ENCODE assay signal across 8 cellular contexts in genomic region chr6:53361549-53362031, GRCh38. TPM values are rescaled to one million over a fixed set of nuclear protein-coding genes. Genes with fewer than 3 reads are reported as not detected.
DNase-seq lines count a peak whose midpoint lies in the region; ATAC-seq and TF ChIP-seq lines count a peak whose summit lies in the region.

No MANE protein-coding gene starts in this region.

- peaks cover 41% of the 10 kb centered on the region for H3K4me1 Mint-ChIP-seq in activated T-cell treated with anti-CD3 and anti-CD28 coated beads, Interleukin-2, amount 50 U/mL, for 72 hours (ENCODE audit: low read depth)
- H3K4me1 Mint-ChIP-seq in memory B cell = peaks cover 31% of the 10 kb centered on the region

- no peak overlapping the region for H3K4me3 ChIP-seq in KMS-11 (IDR thresholded peaks at IDR 0.05; ENCODE audit: insufficient read depth, low read depth, low read length)
- H3K4me3 ChIP-seq in colonic mucosa = no peak overlapping the region
- no peak overlapping the region for H3K4me3 ChIP-seq in stomach

- no peak for TF ChIP-seq EP300 in stomach (IDR thresholded peaks at IDR 0.05)

- 47 to 52% (median 49%) methylated on average over 4 of the region's 4 CpGs for WGBS in stomach, 5 donors

- H3K9me3 ChIP-seq in colonic mucosa (no peaks in the 10 kb centered on the region), stomach (peaks cover 0 to 6% (median 0%) of the 10 kb centered on the region in 4 donors)

- no peaks in the 10 kb centered on the region for H3K36me3 Mint-ChIP-seq in activated T-cell treated with anti-CD3 and anti-CD28 coated beads, Interleukin-2, amount 50 U/mL, for 72 hours (ENCODE audit: insufficient read depth in 2 of 2)
- peaks cover 2% of the 10 kb centered on the region for H3K36me3 Mint-ChIP-seq in memory B cell

- DNase-seq in EH (ENCODE audit: low read depth) (peak; percentile 77), memory B cell (ENCODE audit: low spot score in 2 of 2) (no peak), colonic mucosa (no peak), HuH-7.5 (ENCODE audit: low spot score) (no peak), stomach (no peak), NCI-H1930 (lab: John Stamatoyannopoulos, UW) (no peak)
- peak; percentile 60 for DNase-seq in activated T-cell treated with anti-CD3 and anti-CD28 coated beads, Interleukin-2, amount 50 U/mL, for 72 hours

- H2AFZ ChIP-seq in KMS-11 (ENCODE audit: low read depth) = peak overlapping the region; percentile 10; the same call in 1 of the 2 replicates

- peak overlapping the region; percentile 73 to 95 for H3K4me3 Mint-ChIP-seq in activated T-cell treated with anti-CD3 and anti-CD28 coated beads, Interleukin-2, amount 50 U/mL, for 72 hours
- H3K4me3 Mint-ChIP-seq in memory B cell = no peak overlapping the region

- H3K79me2 ChIP-seq in KMS-11 (ENCODE audit: insufficient read depth, low read depth) = no peaks in the 10 kb centered on the region

- peak overlapping the region; percentile 67 for H3K27ac ChIP-seq in KMS-11
- H3K27ac ChIP-seq in colonic mucosa = no peak overlapping the region
- no peak overlapping the region for H3K27ac ChIP-seq in stomach

- peak overlapping the region; percentile 34; the same call in 1 of the 2 replicates for H3K4me2 ChIP-seq in KMS-11

- TF ChIP-seq CTCF in KMS-11 (conservative IDR thresholded peaks at IDR 0.05; ENCODE audit: low read depth, low read length) = no peak
- no peak for TF ChIP-seq CTCF in colonic mucosa (IDR thresholded peaks at IDR 0.05)
- no peak for TF ChIP-seq CTCF in stomach (IDR thresholded peaks at IDR 0.05)

- intact Hi-C loops in colonic mucosa (cut with DNase I) (no loop called here), stomach (cut with DNase I; ENCODE audit: low total_unique reads) (no loop called here)

- H4K20me1 ChIP-seq in KMS-11 (ENCODE audit: insufficient read depth) = no peaks in the 10 kb centered on the region

- peak overlapping the region; percentile 64 for H3K27ac Mint-ChIP-seq in activated T-cell treated with anti-CD3 and anti-CD28 coated beads, Interleukin-2, amount 50 U/mL, for 72 hours
- H3K27ac Mint-ChIP-seq in memory B cell = peak overlapping the region; percentile 81

- no peak for TF ChIP-seq POLR2A in stomach (IDR thresholded peaks at IDR 0.05)

- H3K27me3 ChIP-seq in KMS-11 (ENCODE audit: insufficient read depth, low read depth) = no peaks in the 10 kb centered on the region
- H3K27me3 ChIP-seq in colonic mucosa = no peaks in the 10 kb centered on the region
- H3K27me3 ChIP-seq in stomach = no peaks in the 10 kb centered on the region

- H3K36me3 ChIP-seq in KMS-11 (ENCODE audit: insufficient read depth) = no peaks in the 10 kb centered on the region
- H3K36me3 ChIP-seq in colonic mucosa = no peaks in the 10 kb centered on the region
- no peaks in the 10 kb centered on the region for H3K36me3 ChIP-seq in stomach

- H3K27me3 Mint-ChIP-seq in activated T-cell treated with anti-CD3 and anti-CD28 coated beads, Interleukin-2, amount 50 U/mL, for 72 hours (ENCODE audit: low read depth) = no peaks in the 10 kb centered on the region
- H3K27me3 Mint-ChIP-seq in memory B cell = no peaks in the 10 kb centered on the region

- peak; percentile 61 to 64 for ATAC-seq in activated T-cell treated with anti-CD3 and anti-CD28 coated beads, Interleukin-2, amount 50 U/mL, for 72 hours (replicated peaks in 1 of 2)
- ATAC-seq in memory B cell (ENCODE audit: low read depth) = no peak

- H3K9ac ChIP-seq in KMS-11 (no peak overlapping the region), colonic mucosa (ENCODE audit: low read depth in 2 of 2, low read length in 2 of 2) (no peak overlapping the region)

- H3K4me1 ChIP-seq in KMS-11 (ENCODE audit: low read depth, poor library complexity, severe bottlenecking) (peaks cover 48% of the 10 kb centered on the region), colonic mucosa (no peaks in the 10 kb centered on the region), stomach (peaks cover 10 to 31% (median 21%) of the 10 kb centered on the region in 4 donors)

- H3K9me3 Mint-ChIP-seq in activated T-cell treated with anti-CD3 and anti-CD28 coated beads, Interleukin-2, amount 50 U/mL, for 72 hours = peaks cover 0 to 2% of the 10 kb centered on the region in 2 donors
- peaks cover 2% of the 10 kb centered on the region for H3K9me3 Mint-ChIP-seq in memory B cell

RNA-seq across cellular contexts. Expression of gene ELOVL5, which starts 12.8 kb away (rescaled TPM):
- total RNA-seq in activated T-cell treated with anti-CD3 and anti-CD28 coated beads, Interleukin-2, amount 50 U/mL, for 72 hours = 100 to 1,000 TPM; 102 to 108 TPM
- total RNA-seq in colonic mucosa (10 to 100 TPM; 17.5 to 34.9 TPM), stomach (10 to 100 TPM in 4 of 5 donors, 1 to 10 TPM in 1; 2.6 to 57.8 (median 25.4) TPM)
- polyA plus RNA-seq in stomach = 10 to 100 TPM in 1 of 3 donors, 1 to 10 TPM in 2; 7.2 to 13.5 (median 8.7) TPM

Comparison
In these comparisons a context has a peak if more than half of its experiments do, and no peak if none do; other contexts are left out.
1. DNase-seq: peak in EH (single experiment) and activated T-cell treated with anti-CD3 and anti-CD28 coated beads, Interleukin-2, amount 50 U/mL, for 72 hours (2 of 2); none in memory B cell (0 of 2), colonic mucosa (single experiment), HuH-7.5 (single experiment), stomach (single experiment) and NCI-H1930 (0 of 2).